ENCODE assay signal across 15 cellular contexts in genomic region chr11:65770951-65771567, GRCh38. TPM values are rescaled to one million over a fixed set of nuclear protein-coding genes. Genes with fewer than 3 reads are reported as not detected.
A peak's percentile ranks its signal among the peaks of the same experiment; 100 is the strongest.
DNase-seq lines count a peak whose midpoint lies in the region; ATAC-seq and TF ChIP-seq lines count a peak whose summit lies in the region.
"Had no signal": no experiment of that assay in that cellular context is flagged by ENCODE, and none has a peak within 500 bp of the region (broad histone marks: within the 10 kb centered on the region; RNA-seq: fewer than 3 reads in every experiment).

No MANE protein-coding gene starts in this region.

- H3K27me3 ChIP-seq in Caco-2 (replicated peaks; ENCODE audit: control insufficient read depth, insufficient read depth, low read length) (no peaks in the 10 kb centered on the region), trophoblast cell (ENCODE audit: insufficient read depth, low read length) (no peaks in the 10 kb centered on the region)

- no peak overlapping the region for H3K4ac ChIP-seq in trophoblast cell (ENCODE audit: low read depth, low read length)

- no peak overlapping the region for H2AK5ac ChIP-seq in trophoblast cell (ENCODE audit: low read length)

- intact Hi-C loops in Caco-2 (cut with micrococcal nuclease; ENCODE audit: unreplicated experiment) = loop anchor here (5.0 kb wide), 1 partner anchor 59 kb away; the partner anchor contains the start of gene KAT5
- intact Hi-C loops in activated T-helper 2 cell treated with anti-CD3 and anti-CD28 coated beads, Interferon-gamma antibody, Interleukin-2, Interleukin-4, amounts not matched to agents 10 μg/mL and 5 μg/mL and 100 μg/mL, durations not matched to agents 14 hours and 24 hours and 36 hours (cut with micrococcal nuclease) = loop anchor here (5.0 kb wide), 1 partner anchor 59 kb away; the partner anchor contains the start of gene KAT5

- H2BK12ac ChIP-seq in trophoblast cell (ENCODE audit: low read length) = no peak overlapping the region

- H3K4me1 ChIP-seq in Caco-2 = peaks cover 15% of the 10 kb centered on the region
- H3K4me1 ChIP-seq in trophoblast cell (ENCODE audit: control insufficient read depth in 1 of 2, insufficient read depth in 2 of 2, low read length in 2 of 2) = peaks cover 0 to under 1% of the 10 kb centered on the region in 2 experiments
- H3K4me1 ChIP-seq: HAP-1 had no signal

- TF ChIP-seq CTCF in Caco-2 (IDR thresholded peaks at IDR 0.05; ENCODE audit: insufficient read depth in 1 of 2, low read depth in 1 of 2, low read length in 1 of 2, severe bottlenecking in 1 of 2, unreplicated experiment in 1 of 2) = no peak
- no peak for TF ChIP-seq CTCF in type B pancreatic cell (conservative IDR thresholded peaks at IDR 0.05)

- H3K36me3 Mint-ChIP-seq in Caco-2 (ENCODE audit: insufficient read depth, unreplicated experiment) = peaks cover 11% of the 10 kb centered on the region
- H3K36me3 Mint-ChIP-seq in activated T-helper 17 cell treated with anti-CD3 and anti-CD28 coated beads, Interleukin-2, amount 50 U/mL, for 72 hours (ENCODE audit: low read depth) = no peaks in the 10 kb centered on the region
- no peaks in the 10 kb centered on the region for H3K36me3 Mint-ChIP-seq in type B pancreatic cell
- peaks cover 6% of the 10 kb centered on the region for H3K36me3 Mint-ChIP-seq in activated T-helper 2 cell treated with anti-CD3 and anti-CD28 coated beads, Interferon-gamma antibody, Interleukin-2, Interleukin-4, amounts not matched to agents 10 μg/mL and 5 μg/mL and 100 μg/mL, durations not matched to agents 14 hours and 24 hours and 36 hours (ENCODE audit: low read depth)
- H3K36me3 Mint-ChIP-seq: CD4-positive, CD25-positive, alpha-beta regulatory T cell had no signal

- no peaks in the 10 kb centered on the region for H3K9me3 Mint-ChIP-seq in Caco-2 (ENCODE audit: unreplicated experiment)
- no peaks in the 10 kb centered on the region for H3K9me3 Mint-ChIP-seq in activated T-helper 17 cell treated with anti-CD3 and anti-CD28 coated beads, Interleukin-2, amount 50 U/mL, for 72 hours
- no peaks in the 10 kb centered on the region for H3K9me3 Mint-ChIP-seq in type B pancreatic cell
- H3K9me3 Mint-ChIP-seq in activated T-helper 2 cell treated with anti-CD3 and anti-CD28 coated beads, Interferon-gamma antibody, Interleukin-2, Interleukin-4, amounts not matched to agents 10 μg/mL and 5 μg/mL and 100 μg/mL, durations not matched to agents 14 hours and 24 hours and 36 hours = no peaks in the 10 kb centered on the region
- H3K9me3 Mint-ChIP-seq: CD4-positive, CD25-positive, alpha-beta regulatory T cell had no signal

- no CpG with 5 or more reads among the region's 12 CpGs for WGBS in trophoblast cell (ENCODE audit: extremely low coverage, insufficient coverage, insufficient read length)

- no peak overlapping the region for H3K14ac ChIP-seq in trophoblast cell (ENCODE audit: low read length)

- CTCF ChIA-PET in Caco-2 (lab: Charles Lee) = interaction anchor here (0.9 to 1.7 kb wide), 3 partner anchors 9 to 51 kb away, joined by 3 to 4 read pairs (median 4); partner anchors contain the start of genes AP5B1 and RNASEH2C

- no peak overlapping the region for H3K27ac Mint-ChIP-seq in Caco-2 (ENCODE audit: unreplicated experiment)
- H3K27ac Mint-ChIP-seq in activated T-helper 17 cell treated with anti-CD3 and anti-CD28 coated beads, Interleukin-2, amount 50 U/mL, for 72 hours = peak overlapping the region; percentile 13
- peak overlapping the region; percentile 50 for H3K27ac Mint-ChIP-seq in type B pancreatic cell
- H3K27ac Mint-ChIP-seq in activated T-helper 2 cell treated with anti-CD3 and anti-CD28 coated beads, Interferon-gamma antibody, Interleukin-2, Interleukin-4, amounts not matched to agents 10 μg/mL and 5 μg/mL and 100 μg/mL, durations not matched to agents 14 hours and 24 hours and 36 hours = no peak overlapping the region
- H3K27ac Mint-ChIP-seq: CD4-positive, CD25-positive, alpha-beta regulatory T cell had no signal

- POLR2A ChIA-PET in Caco-2 (lab: Charles Lee) = no interaction called here

- H4K91ac ChIP-seq in trophoblast cell (ENCODE audit: low read depth, low read length) = no peak overlapping the region

- no peaks in the 10 kb centered on the region; the same call in 1 of the 2 replicates for H3K36me3 ChIP-seq in Caco-2 (ENCODE audit: control insufficient read depth, insufficient read depth, low read length)
- H3K36me3 ChIP-seq in trophoblast cell (ENCODE audit: control insufficient read depth in 1 of 2, insufficient read depth in 2 of 2, low read length in 2 of 2) = peaks cover 2 to 7% of the 10 kb centered on the region in 2 experiments
- H3K36me3 ChIP-seq: HAP-1 had no signal

- H3K27me3 Mint-ChIP-seq in Caco-2 (ENCODE audit: insufficient read depth, unreplicated experiment) (no peaks in the 10 kb centered on the region), type B pancreatic cell (no peaks in the 10 kb centered on the region)
- no peaks in the 10 kb centered on the region for H3K27me3 Mint-ChIP-seq in activated T-helper 17 cell treated with anti-CD3 and anti-CD28 coated beads, Interleukin-2, amount 50 U/mL, for 72 hours
- no peaks in the 10 kb centered on the region for H3K27me3 Mint-ChIP-seq in activated T-helper 2 cell treated with anti-CD3 and anti-CD28 coated beads, Interferon-gamma antibody, Interleukin-2, Interleukin-4, amounts not matched to agents 10 μg/mL and 5 μg/mL and 100 μg/mL, durations not matched to agents 14 hours and 24 hours and 36 hours (ENCODE audit: low read depth)

- H3K4me3 Mint-ChIP-seq in Caco-2 (ENCODE audit: unreplicated experiment) (peak overlapping the region; percentile 11), type B pancreatic cell (no peak overlapping the region)
- H3K4me3 Mint-ChIP-seq in activated T-helper 17 cell treated with anti-CD3 and anti-CD28 coated beads, Interleukin-2, amount 50 U/mL, for 72 hours = no peak overlapping the region
- H3K4me3 Mint-ChIP-seq in activated T-helper 2 cell treated with anti-CD3 and anti-CD28 coated beads, Interferon-gamma antibody, Interleukin-2, Interleukin-4, amounts not matched to agents 10 μg/mL and 5 μg/mL and 100 μg/mL, durations not matched to agents 14 hours and 24 hours and 36 hours (ENCODE audit: low read depth) = no peak overlapping the region
- H3K4me3 Mint-ChIP-seq: CD4-positive, CD25-positive, alpha-beta regulatory T cell had no signal

- BruUV-seq in Caco-2 (replicated peaks; lab: Mats Ljungman, UMichigan) = no TSS peak

- H2BK5ac ChIP-seq in trophoblast cell (ENCODE audit: low read depth, low read length, poor library complexity) = peak overlapping the region; percentile 9

- DNase-seq in Caco-2 (no peak), trophoblast cell (peak; percentile 88 to 97), type B pancreatic cell (ENCODE audit: extremely low spot score, unreplicated experiment) (no peak), caudate nucleus (lab: John Stamatoyannopoulos, UW) (no peak), NCI-H2171 (lab: John Stamatoyannopoulos, UW) (no peak)
- no peak for DNase-seq in activated T-helper 2 cell treated with anti-CD3 and anti-CD28 coated beads, Interferon-gamma antibody, Interleukin-2, Interleukin-4, amounts not matched to agents 10 μg/mL and 5 μg/mL and 100 μg/mL, durations not matched to agents 14 hours and 24 hours and 36 hours (ENCODE audit: low spot score)
- DNase-seq: Calu3; CD4-positive, CD25-positive, alpha-beta regulatory T cell; DMS79 treated with DMSO at 0.1 percent for 48 hours; EL had no signal

- no peak overlapping the region for H3K9ac ChIP-seq in trophoblast cell (ENCODE audit: low read length)

- H4K12ac ChIP-seq in trophoblast cell (ENCODE audit: low read depth, low read length) = no peak overlapping the region

- no peak overlapping the region for H3K18ac ChIP-seq in trophoblast cell (ENCODE audit: low read length)

- H2AFZ ChIP-seq in trophoblast cell (ENCODE audit: insufficient read depth, low read length, poor library complexity) = no peak overlapping the region

- H3K4me1 Mint-ChIP-seq in Caco-2 (ENCODE audit: low read depth, unreplicated experiment) (peaks cover 15% of the 10 kb centered on the region), type B pancreatic cell (ENCODE audit: unreplicated experiment) (no peaks in the 10 kb centered on the region)
- peaks cover 5% of the 10 kb centered on the region for H3K4me1 Mint-ChIP-seq in activated T-helper 17 cell treated with anti-CD3 and anti-CD28 coated beads, Interleukin-2, amount 50 U/mL, for 72 hours
- H3K4me1 Mint-ChIP-seq in activated T-helper 2 cell treated with anti-CD3 and anti-CD28 coated beads, Interferon-gamma antibody, Interleukin-2, Interleukin-4, amounts not matched to agents 10 μg/mL and 5 μg/mL and 100 μg/mL, durations not matched to agents 14 hours and 24 hours and 36 hours (ENCODE audit: low read depth) = peaks cover 9% of the 10 kb centered on the region

- H3K9me3 ChIP-seq in Caco-2 = no peaks in the 10 kb centered on the region
- H3K9me3 ChIP-seq in trophoblast cell (ENCODE audit: insufficient read depth, low read depth, low read length) = no peaks in the 10 kb centered on the region
- H3K9me3 ChIP-seq: HAP-1 had no signal

- no peak overlapping the region for H3K23ac ChIP-seq in trophoblast cell (ENCODE audit: low read length)

- H3K27ac ChIP-seq in trophoblast cell (ENCODE audit: low read depth, low read length) (peak overlapping the region; percentile 22), caudate nucleus (ENCODE audit: low read depth, low read length) (no peak overlapping the region)

- peaks cover 3% of the 10 kb centered on the region for H3K79me1 ChIP-seq in trophoblast cell (ENCODE audit: low read length)

- H3K4me3 ChIP-seq in Caco-2 (ENCODE audit: low read depth, low read length) = no peak overlapping the region
- H3K4me3 ChIP-seq in trophoblast cell (ENCODE audit: low read depth, low read length) = no peak overlapping the region
- H3K4me3 ChIP-seq: HAP-1 had no signal

- H2BK120ac ChIP-seq in trophoblast cell (ENCODE audit: insufficient read depth, low read length, poor library complexity) = no peak overlapping the region

- H3K4me2 ChIP-seq in trophoblast cell (ENCODE audit: low read length) = no peak overlapping the region

- no peak for ATAC-seq in activated T-helper 17 cell treated with anti-CD3 and anti-CD28 coated beads, Interleukin-2, amount 50 U/mL, for 72 hours (replicated peaks)
- no peak for ATAC-seq in GM18909 (IDR thresholded peaks at IDR 0.05; ENCODE audit: poor library complexity, unreplicated experiment)

- peaks cover 1% of the 10 kb centered on the region for H3K79me2 ChIP-seq in trophoblast cell (ENCODE audit: control insufficient read depth, insufficient read depth, low read length, poor library complexity)

- H4K8ac ChIP-seq in trophoblast cell (ENCODE audit: low read depth, low read length) = no peak overlapping the region

RNA-seq across cellular contexts. Expression of gene AP5B1, which starts 9.7 kb away (rescaled TPM):
- 18.2 and 19.3 TPM in 2 replicates for total RNA-seq in Caco-2 (2022)
- 10 to 100 TPM; 17.2 to 21.9 TPM for total RNA-seq in activated T-helper 17 cell treated with anti-CD3 and anti-CD28 coated beads, Interleukin-2, amount 50 U/mL, for 72 hours
- polyA plus RNA-seq in trophoblast cell (2013) = 13.5 and 14.6 TPM in 2 replicates
- 16.6 and 38.9 TPM in 2 replicates for total RNA-seq in type B pancreatic cell (ENCODE audit: low replicate concordance)
- 24.6 and 24.9 TPM in 2 replicates for total RNA-seq in activated T-helper 2 cell treated with anti-CD3 and anti-CD28 coated beads, Interferon-gamma antibody, Interleukin-2, Interleukin-4, amounts not matched to agents 10 μg/mL and 5 μg/mL and 100 μg/mL, durations not matched to agents 14 hours and 24 hours and 36 hours

RNA-seq across cellular contexts. Expression of gene OVOL1, which starts 15.8 kb away (rescaled TPM):
- total RNA-seq in Caco-2 (2022) (19.5 and 21.2 TPM in 2 replicates), type B pancreatic cell (ENCODE audit: low replicate concordance) (7.7 and 39.8 TPM in 2 replicates)
- total RNA-seq in activated T-helper 17 cell treated with anti-CD3 and anti-CD28 coated beads, Interleukin-2, amount 50 U/mL, for 72 hours = under 1 TPM in 1 of 2 donors, not detected in 1; 0.98 TPM
- polyA plus RNA-seq in trophoblast cell (2013) = 74.8 and 82.7 TPM in 2 replicates
- total RNA-seq in activated T-helper 2 cell treated with anti-CD3 and anti-CD28 coated beads, Interferon-gamma antibody, Interleukin-2, Interleukin-4, amounts not matched to agents 10 μg/mL and 5 μg/mL and 100 μg/mL, durations not matched to agents 14 hours and 24 hours and 36 hours = 0.16 TPM in 2 replicates
- total RNA-seq: A673; CD4-positive, CD25-positive, alpha-beta regulatory T cell had no signal
- polyA plus RNA-seq: BJ; CD4-positive, CD25-positive, alpha-beta regulatory T cell had no signal

RNA-seq across cellular contexts. Expression of gene RNASEH2C, which starts 50.5 kb away (rescaled TPM):
- 66.7 and 76.4 TPM in 2 replicates for total RNA-seq in Caco-2 (2022)
- total RNA-seq in activated T-helper 17 cell treated with anti-CD3 and anti-CD28 coated beads, Interleukin-2, amount 50 U/mL, for 72 hours = 10 to 100 TPM; 57.4 to 92.9 TPM
- 50.6 and 52.2 TPM in 2 replicates for polyA plus RNA-seq in trophoblast cell (2013)
- total RNA-seq in type B pancreatic cell (ENCODE audit: low replicate concordance) = 51.7 and 69.4 TPM in 2 replicates
- total RNA-seq in activated T-helper 2 cell treated with anti-CD3 and anti-CD28 coated beads, Interferon-gamma antibody, Interleukin-2, Interleukin-4, amounts not matched to agents 10 μg/mL and 5 μg/mL and 100 μg/mL, durations not matched to agents 14 hours and 24 hours and 36 hours = 85.0 and 94.0 TPM in 2 replicates

RNA-seq across cellular contexts. Expression of gene KAT5, which starts 59.0 kb away (rescaled TPM):
- 60.2 and 70.1 TPM in 2 replicates for total RNA-seq in Caco-2 (2022)
- total RNA-seq in activated T-helper 17 cell treated with anti-CD3 and anti-CD28 coated beads, Interleukin-2, amount 50 U/mL, for 72 hours = 10 to 100 TPM; 75.6 to 88.8 TPM
- 26.9 and 28.6 TPM in 2 replicates for polyA plus RNA-seq in trophoblast cell (2013)
- 61.7 and 77.6 TPM in 2 replicates for total RNA-seq in type B pancreatic cell (ENCODE audit: low replicate concordance)
- total RNA-seq in activated T-helper 2 cell treated with anti-CD3 and anti-CD28 coated beads, Interferon-gamma antibody, Interleukin-2, Interleukin-4, amounts not matched to agents 10 μg/mL and 5 μg/mL and 100 μg/mL, durations not matched to agents 14 hours and 24 hours and 36 hours = 76.3 and 79.4 TPM in 2 replicates

Comparison
In these comparisons a context has a peak if more than half of its experiments do, and no peak if none do; other contexts are left out.
1. DNase-seq: peak in trophoblast cell (2 of 2); none in Caco-2 (0 of 2), type B pancreatic cell (single experiment), caudate nucleus (0 of 61), activated T-helper 2 cell treated with anti-CD3 and anti-CD28 coated beads, Interferon-gamma antibody, Interleukin-2, Interleukin-4, amounts not matched to agents 10 μg/mL and 5 μg/mL and 100 μg/mL, durations not matched to agents 14 hours and 24 hours and 36 hours (single experiment) and NCI-H2171 (single experiment).
2. H3K27ac Mint-ChIP-seq: peak in activated T-helper 17 cell treated with anti-CD3 and anti-CD28 coated beads, Interleukin-2, amount 50 U/mL, for 72 hours (single experiment) and type B pancreatic cell (single experiment); none in Caco-2 (single experiment) and activated T-helper 2 cell treated with anti-CD3 and anti-CD28 coated beads, Interferon-gamma antibody, Interleukin-2, Interleukin-4, amounts not matched to agents 10 μg/mL and 5 μg/mL and 100 μg/mL, durations not matched to agents 14 hours and 24 hours and 36 hours (single experiment).